In genomic region chr4:152258804-152259708, GRCh38 we compare ENCODE assay signal across 9 cellular contexts.
DNase-seq lines count a peak whose midpoint lies in the region; ATAC-seq and TF ChIP-seq lines count a peak whose summit lies in the region.
"Had no signal": no experiment of that assay in that cellular context is flagged by ENCODE, and none has a peak within 500 bp of the region (broad histone marks: within the 10 kb centered on the region; RNA-seq: fewer than 3 reads in every experiment).

No MANE protein-coding gene starts in this region.

- H3K36me3 ChIP-seq in HUES48 (ENCODE audit: control insufficient read depth, insufficient read depth, low read length) = no peaks in the 10 kb centered on the region
- no peaks in the 10 kb centered on the region for H3K36me3 ChIP-seq in brain microvascular endothelial cell (replicated peaks)

- H3K27me3 ChIP-seq in HUES48 (ENCODE audit: control insufficient read depth, insufficient read depth, low read length) (no peaks in the 10 kb centered on the region), brain microvascular endothelial cell (replicated peaks) (no peaks in the 10 kb centered on the region)

- POLR2A ChIA-PET in GM10248 (lab: Yijun Ruan, JAX) = no interaction called here

- CTCF ChIA-PET in GM10248 (lab: Yijun Ruan, JAX) = interaction anchor here (1.0 kb wide), 1 partner anchor 13 kb away, joined by 3 read pairs; no protein-coding TSS in a partner anchor

- no peak overlapping the region for H3K4me3 ChIP-seq in HUES48 (ENCODE audit: low read depth, low read length)
- H3K4me3 ChIP-seq in brain microvascular endothelial cell (ENCODE audit: low read depth, low read length) = no peak overlapping the region

- DNase-seq in AG20443 (ENCODE audit: low spot score) (peak; percentile 69), brain microvascular endothelial cell (peak; percentile 48), left kidney (ENCODE audit: low read depth, low spot score) (peak; percentile 80), globus pallidus (ENCODE audit: low spot score) (no peak), GM10248 (ENCODE audit: extremely low spot score) (no peak), left colon (no peak)
- DNase-seq: NCI-H526 treated with DMSO at 0.1 percent for 48 hours had no signal

- no peak overlapping the region for H3K9ac ChIP-seq in HUES48 (ENCODE audit: low read depth, low read length)

- in situ Hi-C loops in brain microvascular endothelial cell (cut with HindIII; ENCODE audit: low pct_ligation_motif_present, low sequenced_read_pairs) = no loop called here

- H3K4me1 ChIP-seq in HUES48 (ENCODE audit: control insufficient read depth, insufficient read depth, low read length) = peaks cover 6% of the 10 kb centered on the region; the same call in 1 of the 2 replicates

- TF ChIP-seq CTCF in brain microvascular endothelial cell (IDR thresholded peaks at IDR 0.05; ENCODE audit: low read depth, low read length, missing control alignments) (no peak), GM10248 (IDR thresholded peaks at IDR 0.05; ENCODE audit: control extremely low read depth, extremely low read depth, low read depth, missing control alignments) (no peak)

- no peaks in the 10 kb centered on the region for H3K9me3 ChIP-seq in HUES48 (ENCODE audit: control insufficient read depth, insufficient read depth, low read length)

- no peak for ATAC-seq in GM18520 (IDR thresholded peaks at IDR 0.05; ENCODE audit: unreplicated experiment)
- no peak for ATAC-seq in left colon

- intact Hi-C loops in left colon (cut with DNase I, micrococcal nuclease) = no loop called here

- H3K27ac ChIP-seq in HUES48 (ENCODE audit: low read depth, low read length) = peak overlapping the region; percentile 70
- H3K27ac ChIP-seq in brain microvascular endothelial cell = peak overlapping the region; percentile 57

Comparison
In these comparisons a context has a peak if more than half of its experiments do, and no peak if none do; other contexts are left out.
1. DNase-seq: peak in AG20443 (single experiment), brain microvascular endothelial cell (single experiment) and left kidney (single experiment); none in globus pallidus (single experiment), GM10248 (single experiment) and left colon (0 of 2).